In genomic region chr19:36418287-36419001, GRCh38 we compare ENCODE assay signal across 1 cellular context.
TF ChIP-seq lines count a peak whose summit lies in the region.

ZFP82 (minus strand) TSS chr19:36418644; CDS start chr19:36409789, 8,855 bp downstream.

TF ChIP-seq in K562, 482 proteins besides CTCF, POLR2A, EP300 and RAD21 (continued from another document):
- TF ChIP-seq POLR2AphosphoS5 (IDR thresholded peaks at IDR 0.05; ENCODE audit: control insufficient read depth, insufficient read depth, low read depth, low read length) (no peak), NR2F6 (CRISPR knock-in tag; IDR thresholded peaks at IDR 0.05) (no peak), CREBBP (IDR thresholded peaks at IDR 0.05; ENCODE audit: low read depth, low read length) (no peak), BHLHE40 (IDR thresholded peaks at IDR 0.05; ENCODE audit: low read length) (no peak), SREBF1 (IDR thresholded peaks at IDR 0.05; ENCODE audit: borderline replicate concordance, low read depth, low read length) (0 out of 2 replicates have a peak, but pooled peaks have one; percentile 24), BCOR (IDR thresholded peaks at IDR 0.05) (no peak), ZNF395 (CRISPR knock-in tag; IDR thresholded peaks at IDR 0.05) (no peak), ADNP (tag; IDR thresholded peaks at IDR 0.05) (0 out of 2 replicates have a peak, but pooled peaks have one; percentile 48), ZNF785 (CRISPR knock-in tag; IDR thresholded peaks at IDR 0.05) (no peak), EGR1 (conservative IDR thresholded peaks at IDR 0.05) (peak; percentile 49), POLR2AphosphoS2 (IDR thresholded peaks at IDR 0.05; ENCODE audit: low read length) (no peak), RREB1 (CRISPR knock-in tag; IDR thresholded peaks at IDR 0.05) (no peak), GABPB2 (CRISPR knock-in tag; conservative IDR thresholded peaks at IDR 0.05) (no peak), MAFK (IDR thresholded peaks at IDR 0.05; ENCODE audit: low read length) (no peak), MTA2 (IDR thresholded peaks at IDR 0.05; ENCODE audit: low read depth) (no peak), FIP1L1 (IDR thresholded peaks at IDR 0.05; ENCODE audit: low read depth, low read length, poor library complexity, severe bottlenecking) (peak; percentile 23), MCM3 (IDR thresholded peaks at IDR 0.05) (no peak), PHF8 (IDR thresholded peaks at IDR 0.05; ENCODE audit: borderline replicate concordance, low read length) (peak; percentile 61), ZKSCAN8 (CRISPR knock-in tag; IDR thresholded peaks at IDR 0.05) (no peak), SRF (CRISPR knock-in tag; IDR thresholded peaks at IDR 0.05) (no peak), ZNF184 (CRISPR knock-in tag; IDR thresholded peaks at IDR 0.05) (no peak), SMC3 (conservative IDR thresholded peaks at IDR 0.05; ENCODE audit: insufficient read depth, low read depth, low read length) (no peak), ZNF507 (tag; conservative IDR thresholded peaks at IDR 0.05) (no peak), L3MBTL2 (IDR thresholded peaks at IDR 0.05) (peak; percentile 64), SMAD4 (CRISPR knock-in tag; conservative IDR thresholded peaks at IDR 0.05) (no peak), TSHZ1 (CRISPR knock-in tag; IDR thresholded peaks at IDR 0.05) (no peak), ZNF124 (CRISPR knock-in tag; IDR thresholded peaks at IDR 0.05) (no peak), ZNF280A (IDR thresholded peaks at IDR 0.05; ENCODE audit: low read depth, partially characterized antibody) (no peak), ZNF592 (IDR thresholded peaks at IDR 0.05) (peak; percentile 32; the same call in 1 of the 2 replicates), ZNF239 (CRISPR knock-in tag; IDR thresholded peaks at IDR 0.05) (no peak), MYC (IDR thresholded peaks at IDR 0.05; ENCODE audit: low read depth, low read length) (peak; percentile 16; the same call in 1 of the 2 replicates), MYC (CRISPR knock-in tag; IDR thresholded peaks at IDR 0.05; ENCODE audit: borderline replicate concordance, low read depth) (no peak), RBBP5 (IDR thresholded peaks at IDR 0.05; ENCODE audit: borderline replicate concordance, insufficient read depth, low read length, poor library complexity, severe bottlenecking) (peak; percentile 46)
